Comparison of ENCODE assay signal across 18 cellular contexts in genomic region chr21:27519357-27519756, GRCh38.
DNase-seq lines count a peak whose midpoint lies in the region; ATAC-seq and TF ChIP-seq lines count a peak whose summit lies in the region.
"Had no signal": no experiment of that assay in that cellular context is flagged by ENCODE, and none has a peak within 500 bp of the region (broad histone marks: within the 10 kb centered on the region; RNA-seq: fewer than 3 reads in every experiment).

No MANE protein-coding gene starts in this region.

- TF ChIP-seq CTCF in osteoblast (IDR thresholded peaks at IDR 0.05; ENCODE audit: extremely low read depth, low read depth, low read length) (no peak), hepatocyte (IDR thresholded peaks at IDR 0.05; ENCODE audit: poor library complexity) (no peak), WERI-Rb-1 (IDR thresholded peaks at IDR 0.05; ENCODE audit: low read depth, low read length) (no peak)

- H3K27me3 ChIP-seq in osteoblast (ENCODE audit: insufficient read depth, low read length) (no peaks in the 10 kb centered on the region), hepatocyte (no peaks in the 10 kb centered on the region), WERI-Rb-1 (ENCODE audit: insufficient read depth, low read depth, severe bottlenecking) (peaks cover 7% of the 10 kb centered on the region)
- H3K27me3 ChIP-seq: left lung had no signal

- peaks cover 19% of the 10 kb centered on the region for H3K4me1 ChIP-seq in osteoblast (ENCODE audit: insufficient read depth, low read length)
- no peaks in the 10 kb centered on the region for H3K4me1 ChIP-seq in hepatocyte (ENCODE audit: insufficient read depth)
- H3K4me1 ChIP-seq: left lung had no signal

- H3K79me2 ChIP-seq in osteoblast (ENCODE audit: insufficient read depth, low read length) (no peaks in the 10 kb centered on the region), hepatocyte (no peaks in the 10 kb centered on the region)

- H3K36me3 ChIP-seq in osteoblast (ENCODE audit: insufficient read depth, low read length) (peaks cover 6% of the 10 kb centered on the region), hepatocyte (replicated peaks; ENCODE audit: insufficient read depth, low read depth) (no peaks in the 10 kb centered on the region), WERI-Rb-1 (no peaks in the 10 kb centered on the region)
- H3K36me3 ChIP-seq: left lung had no signal

- H3K4me3 ChIP-seq in osteoblast (ENCODE audit: insufficient read depth, low read length) (no peak overlapping the region), hepatocyte (no peak overlapping the region), WERI-Rb-1 (ENCODE audit: low read depth, low read length) (no peak overlapping the region)
- H3K4me3 ChIP-seq: left lung had no signal

- H4K20me1 ChIP-seq in osteoblast (ENCODE audit: insufficient read depth, low read length) = no peaks in the 10 kb centered on the region
- no peaks in the 10 kb centered on the region for H4K20me1 ChIP-seq in hepatocyte (ENCODE audit: insufficient read depth, poor library complexity, severe bottlenecking)

- no peak for ATAC-seq in GM21423 (IDR thresholded peaks at IDR 0.05; ENCODE audit: unreplicated experiment)
- ATAC-seq: HCT116, left lung, natural killer cell had no signal

- peaks cover 7% of the 10 kb centered on the region for H3K9me3 ChIP-seq in osteoblast (ENCODE audit: low read depth, low read length)
- H3K9me3 ChIP-seq in hepatocyte (ENCODE audit: low read depth) = no peaks in the 10 kb centered on the region
- peaks cover 9% of the 10 kb centered on the region for H3K9me3 ChIP-seq in WERI-Rb-1 (ENCODE audit: severe bottlenecking)

- no peaks in the 10 kb centered on the region for H3K9me2 ChIP-seq in hepatocyte (replicated peaks; ENCODE audit: insufficient read depth)

- DNase-seq in EL = peak; percentile 92
- peak; percentile 27 to 77 for DNase-seq in NCI-H446 (lab: John Stamatoyannopoulos, UW)
- peak; percentile 43 for DNase-seq in dedifferentiated amniotic fluid mesenchymal stem cell (ENCODE audit: extremely low spot score)
- peak; percentile 83 for DNase-seq in osteoblast (ENCODE audit: insufficient read length, low spot score, missing footprints)
- DNase-seq in hepatocyte (ENCODE audit: low spot score) = no peak
- DNase-seq in ecto neural progenitor cell (ENCODE audit: low spot score) = no peak
- DNase-seq in WERI-Rb-1 = no peak
- DNase-seq: activated CD4-positive, alpha-beta T cell treated with anti-CD3 and anti-CD28 coated beads for 1 hour; CD4-positive, alpha-beta T cell; effector memory CD4-positive, alpha-beta T cell; hippocampal formation; left lung; natural killer cell; retina; stimulated activated naive CD4-positive, alpha-beta T cell; SW 1271 had no signal

- H3K4me2 ChIP-seq in osteoblast (ENCODE audit: insufficient read depth, low read length) (peak overlapping the region; percentile 8), hepatocyte (no peak overlapping the region)

- H2AFZ ChIP-seq in osteoblast (ENCODE audit: low read length) (no peak overlapping the region), hepatocyte (no peak overlapping the region)

- H3K27ac ChIP-seq in osteoblast (ENCODE audit: low read depth, low read length) = peak overlapping the region; percentile 81
- no peak overlapping the region for H3K27ac ChIP-seq in hepatocyte
- H3K27ac ChIP-seq in WERI-Rb-1 = no peak overlapping the region
- H3K27ac ChIP-seq: left lung had no signal

Comparison
In these comparisons a context has a peak if more than half of its experiments do, and no peak if none do; other contexts are left out.
1. DNase-seq: peak in EL (single experiment), NCI-H446 (2 of 2), dedifferentiated amniotic fluid mesenchymal stem cell (single experiment) and osteoblast (single experiment); none in hepatocyte (single experiment), ecto neural progenitor cell (single experiment) and WERI-Rb-1 (single experiment).